In the genomic region with DNA sequence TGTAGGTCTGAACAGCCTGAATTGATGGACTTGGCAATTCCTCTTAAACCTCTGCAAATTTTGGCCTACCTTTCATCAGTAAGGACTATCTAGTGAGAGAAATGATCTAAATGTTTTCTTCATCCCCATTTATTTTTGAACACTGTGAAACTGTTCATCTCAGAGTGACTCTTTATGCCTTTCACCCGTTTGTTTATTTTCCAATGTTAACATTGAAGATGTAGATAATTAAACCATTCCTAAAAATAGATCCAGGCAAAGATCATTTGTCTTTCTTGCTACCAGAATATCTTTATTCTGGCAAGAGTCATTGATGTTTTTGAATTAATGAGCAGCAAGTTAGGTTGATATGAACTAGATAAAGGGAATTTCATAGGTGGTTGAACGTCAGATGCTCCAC, we compare ENCODE assay signal across 8 cellular contexts. TPM values are rescaled to one million over a fixed set of nuclear protein-coding genes. Genes with fewer than 3 reads are reported as not detected.
DNase-seq lines count a peak whose midpoint lies in the region; ATAC-seq and TF ChIP-seq lines count a peak whose summit lies in the region.

No MANE protein-coding gene starts in this region.

- H3K9me3 ChIP-seq in SK-N-SH = no peaks in the 10 kb centered on the region

- TF ChIP-seq RAD21 in SK-N-SH (IDR thresholded peaks at IDR 0.05; ENCODE audit: low read length) = no peak

- no peaks in the 10 kb centered on the region for H3K36me3 Mint-ChIP-seq in activated naive CD8-positive, alpha-beta T cell treated with anti-CD3 and anti-CD28 coated beads, Interleukin-2, amount 50 U/mL, for 24 hours (ENCODE audit: low read depth)

- peak overlapping the region; percentile 51 to 87 for H3K4me3 ChIP-seq in SK-N-SH (ENCODE audit: low read depth in 2 of 2, low read length in 1 of 2)

- H2AFZ ChIP-seq in SK-N-SH (ENCODE audit: low read depth) = no peak overlapping the region

- POLR2A ChIA-PET in SK-N-SH (lab: Yijun Ruan, JAX) (interaction anchor here (0.9 to 1.6 kb wide), 5 partner anchors 24 to 426 kb away, joined by 3 to 5 read pairs (median 4); no protein-coding TSS in a partner anchor), GM10248 (lab: Yijun Ruan, JAX) (no interaction called here)

- H3K4me1 Mint-ChIP-seq in activated naive CD8-positive, alpha-beta T cell treated with anti-CD3 and anti-CD28 coated beads, Interleukin-2, amount 50 U/mL, for 24 hours = peaks cover 76% of the 10 kb centered on the region

- H3K27me3 ChIP-seq in SK-N-SH (ENCODE audit: insufficient read depth) (no peaks in the 10 kb centered on the region), layer of hippocampus (ENCODE audit: control insufficient read depth, insufficient read depth, low read length) (no peaks in the 10 kb centered on the region)

- H3K79me2 ChIP-seq in SK-N-SH (ENCODE audit: insufficient read depth) = peaks cover 81% of the 10 kb centered on the region

- WGBS in SK-N-SH (ENCODE audit: low lambda C conversion rate) = 22% methylated on average over 2 of the region's 2 CpGs

- CTCF ChIA-PET in SK-N-SH (lab: Yijun Ruan, JAX) (interaction anchor here (0.8 to 3.3 kb wide), 8 partner anchors 24 to 273 kb away, joined by 3 to 13 read pairs (median 4); no protein-coding TSS in a partner anchor), GM10248 (lab: Yijun Ruan, JAX) (interaction anchor here (1.4 to 2.6 kb wide), 5 partner anchors 9 to 103 kb away, joined by 3 to 13 read pairs (median 5); no protein-coding TSS in a partner anchor)

- H4K20me1 ChIP-seq in SK-N-SH (ENCODE audit: insufficient read depth) = peaks cover 14% of the 10 kb centered on the region; the same call in 1 of the 2 replicates

- no peak for ATAC-seq in SK-N-SH treated with all-trans-retinoic acid at 6 μM for 48 hours
- ATAC-seq in activated naive CD8-positive, alpha-beta T cell treated with anti-CD3 and anti-CD28 coated beads, Interleukin-2, amount 50 U/mL, for 24 hours = no peak

- peak overlapping the region; percentile 32; the same call in 1 of the 2 replicates for H3K9ac ChIP-seq in SK-N-SH

- TF ChIP-seq CTCF in SK-N-SH (IDR thresholded peaks at IDR 0.05) (no peak), GM10248 (IDR thresholded peaks at IDR 0.05; ENCODE audit: control extremely low read depth, extremely low read depth, low read depth, missing control alignments) (no peak)

- H3K27ac ChIP-seq in SK-N-SH (ENCODE audit: low read depth in 2 of 2, low read length in 1 of 2) (peak overlapping the region; percentile 64; a peak in 3 of 4 replicates), layer of hippocampus (ENCODE audit: low read depth, low read length) (peak overlapping the region; percentile 35), substantia nigra (ENCODE audit: low read depth, low read length, poor library complexity, severe bottlenecking) (peak overlapping the region; percentile 46)

- no peaks in the 10 kb centered on the region for H3K9me3 Mint-ChIP-seq in activated naive CD8-positive, alpha-beta T cell treated with anti-CD3 and anti-CD28 coated beads, Interleukin-2, amount 50 U/mL, for 24 hours

- no peaks in the 10 kb centered on the region for H3K9me2 ChIP-seq in SK-N-SH

- H3K4me1 ChIP-seq in SK-N-SH (ENCODE audit: control insufficient read depth in 1 of 2, insufficient read depth in 2 of 2, low read depth in 1 of 2, low read length in 1 of 2) = peaks cover 0 to 19% of the 10 kb centered on the region in 2 experiments; a peak in 2 of 4 replicates

- H3K4me3 Mint-ChIP-seq in activated naive CD8-positive, alpha-beta T cell treated with anti-CD3 and anti-CD28 coated beads, Interleukin-2, amount 50 U/mL, for 24 hours = peak overlapping the region; percentile 68

- no peaks in the 10 kb centered on the region for H3F3A ChIP-seq in SK-N-SH (replicated peaks; ENCODE audit: insufficient read depth)

- no peak for TF ChIP-seq EP300 in SK-N-SH (IDR thresholded peaks at IDR 0.05; ENCODE audit: borderline replicate concordance in 1 of 2, low read depth in 1 of 2, low read length in 1 of 2)

- peak overlapping the region; percentile 94 for H3K4me2 ChIP-seq in SK-N-SH

- H3K36me3 ChIP-seq in SK-N-SH (replicated peaks in 1 of 2; ENCODE audit: control insufficient read depth in 1 of 2, insufficient read depth in 2 of 2, low read length in 1 of 2) = peaks cover 0 to 6% of the 10 kb centered on the region in 2 experiments

- H3K27me3 Mint-ChIP-seq in activated naive CD8-positive, alpha-beta T cell treated with anti-CD3 and anti-CD28 coated beads, Interleukin-2, amount 50 U/mL, for 24 hours = no peaks in the 10 kb centered on the region

- H3K27ac Mint-ChIP-seq in activated naive CD8-positive, alpha-beta T cell treated with anti-CD3 and anti-CD28 coated beads, Interleukin-2, amount 50 U/mL, for 24 hours = no peak overlapping the region

- no peak for DNase-seq in SK-N-SH
- no peak for DNase-seq in activated naive CD8-positive, alpha-beta T cell treated with anti-CD3 and anti-CD28 coated beads, Interleukin-2, amount 50 U/mL, for 24 hours
- no peak for DNase-seq in substantia nigra (lab: John Stamatoyannopoulos, UW)
- DNase-seq in GM10248 (ENCODE audit: extremely low spot score) = no peak
- no peak for DNase-seq in iPS-NIHi7 (ENCODE audit: extremely low spot score)
- DNase-seq in NCI-H128 (lab: John Stamatoyannopoulos, UW; ENCODE audit: unreplicated experiment) = no peak

TF ChIP-seq in SK-N-SH, 30 proteins besides CTCF, POLR2A, EP300 and RAD21:
- TF ChIP-seq ZBTB33 (IDR thresholded peaks at IDR 0.05; ENCODE audit: borderline replicate concordance, low read depth) = no peak
- TF ChIP-seq MXI1 (IDR thresholded peaks at IDR 0.05; ENCODE audit: low read depth, low read length) = peak; percentile 20; the same call in 1 of the 2 replicates
- no peak for TF ChIP-seq GABPA (IDR thresholded peaks at IDR 0.05; ENCODE audit: low read depth)
- no peak for TF ChIP-seq RFX5 (IDR thresholded peaks at IDR 0.05; ENCODE audit: low read length)
- no peak for TF ChIP-seq USF1 (IDR thresholded peaks at IDR 0.05; ENCODE audit: borderline replicate concordance, low read depth)

TF ChIP-seq in SK-N-SH treated with all-trans-retinoic acid at 6 μM for 48 hours, 23 proteins besides CTCF, POLR2A, EP300 and RAD21 (continues in another document):
- TF ChIP-seq TOX (CRISPR knock-in tag; IDR thresholded peaks at IDR 0.05; ENCODE audit: borderline replicate concordance) (no peak), PPARA (CRISPR knock-in tag; IDR thresholded peaks at IDR 0.05; ENCODE audit: borderline replicate concordance) (no peak), ZNF565 (CRISPR knock-in tag; conservative IDR thresholded peaks at IDR 0.05; ENCODE audit: low read depth) (no peak), ZNF8 (CRISPR knock-in tag; IDR thresholded peaks at IDR 0.05) (no peak), CSRNP3 (CRISPR knock-in tag; IDR thresholded peaks at IDR 0.05) (no peak), GLIS3 (CRISPR knock-in tag; IDR thresholded peaks at IDR 0.05) (no peak), BACH2 (CRISPR knock-in tag; IDR thresholded peaks at IDR 0.05; ENCODE audit: borderline replicate concordance) (no peak), SNAI2 (CRISPR knock-in tag; IDR thresholded peaks at IDR 0.05) (no peak), OSR1 (CRISPR knock-in tag; IDR thresholded peaks at IDR 0.05) (no peak), ESRRG (CRISPR knock-in tag; IDR thresholded peaks at IDR 0.05) (no peak), ISL1 (CRISPR knock-in tag; IDR thresholded peaks at IDR 0.05) (no peak), TCF4 (CRISPR knock-in tag; IDR thresholded peaks at IDR 0.05; ENCODE audit: borderline replicate concordance) (no peak)
- TF ChIP-seq, protein P1, sequence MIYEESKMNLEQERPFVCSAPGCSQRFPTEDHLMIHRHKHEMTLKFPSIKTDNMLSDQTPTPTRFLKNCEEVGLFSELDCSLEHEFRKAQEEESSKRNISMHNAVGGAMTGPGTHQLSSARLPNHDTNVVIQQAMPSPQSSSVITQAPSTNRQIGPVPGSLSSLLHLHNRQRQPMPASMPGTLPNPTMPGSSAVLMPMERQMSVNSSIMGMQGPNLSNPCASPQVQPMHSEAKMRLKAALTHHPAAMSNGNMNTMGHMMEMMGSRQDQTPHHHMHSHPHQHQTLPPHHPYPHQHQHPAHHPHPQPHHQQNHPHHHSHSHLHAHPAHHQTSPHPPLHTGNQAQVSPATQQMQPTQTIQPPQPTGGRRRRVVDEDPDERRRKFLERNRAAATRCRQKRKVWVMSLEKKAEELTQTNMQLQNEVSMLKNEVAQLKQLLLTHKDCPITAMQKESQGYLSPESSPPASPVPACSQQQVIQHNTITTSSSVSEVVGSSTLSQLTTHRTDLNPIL (CRISPR knock-in tag; IDR thresholded peaks at IDR 0.05; ENCODE audit: low read depth) = no peak

RNA-seq across cellular contexts. Expression of gene CPEB4, which starts 3.2 kb away (rescaled TPM):
- polyA plus RNA-seq in SK-N-SH (2012; rRNA removed) = 6.8 and 9.4 TPM in 2 replicates
- polyA plus RNA-seq in SK-N-SH (2012; cell fraction: cytosol; rRNA removed) = 6.7 and 7.2 TPM in 2 replicates
- 6.8 and 11.4 TPM in 2 replicates for polyA plus RNA-seq in SK-N-SH (2012; cell fraction: nucleus; rRNA removed)
